ENCODE assay signal across 8 cellular contexts in genomic region chr5:77087484-77088291, GRCh38. TPM values are rescaled to one million over a fixed set of nuclear protein-coding genes. Genes with fewer than 3 reads are reported as not detected.
A peak's percentile ranks its signal among the peaks of the same experiment; 100 is the strongest.
DNase-seq lines count a peak whose midpoint lies in the region; ATAC-seq and TF ChIP-seq lines count a peak whose summit lies in the region.

No MANE protein-coding gene starts in this region.

- H2AFZ ChIP-seq in H9 (ENCODE audit: low read length) = peak overlapping the region; percentile 24

- H3K9ac ChIP-seq in H9 (ENCODE audit: extremely low read depth, insufficient read length, low read length) = peak overlapping the region; percentile 79

- no peak overlapping the region for H3K27ac ChIP-seq in H9 (ENCODE audit: insufficient read length, low read depth, low read length)

- peaks cover 8 to 14% of the 10 kb centered on the region in 2 experiments for H3K9me3 Mint-ChIP-seq in H9
- no peaks in the 10 kb centered on the region for H3K9me3 Mint-ChIP-seq in activated CD4-positive, alpha-beta memory T cell treated with anti-CD3 and anti-CD28 coated beads for 36 hours

- CTCF ChIA-PET in activated CD4-positive, alpha-beta memory T cell treated with anti-CD3 and anti-CD28 coated beads for 36 hours (lab: Charles Lee) = interaction anchor here (1.6 to 3.1 kb wide), 2 partner anchors 10 to 55 kb away, joined by 3 to 38 read pairs; no protein-coding TSS in a partner anchor

- no peak overlapping the region for H3T11ph ChIP-seq in H9 (ENCODE audit: low read length)

- H3K4me1 ChIP-seq in BE2C (no peaks in the 10 kb centered on the region), H9 (ENCODE audit: insufficient read depth, low read length) (peaks cover 5% of the 10 kb centered on the region; the same call in 1 of the 2 replicates)

- peak overlapping the region; percentile 39; the same call in 1 of the 2 replicates for H3K4ac ChIP-seq in H9 (ENCODE audit: low read depth, low read length)

- H2AK5ac ChIP-seq in H9 (ENCODE audit: insufficient read length, low read length) = no peak overlapping the region

- H2BK15ac ChIP-seq in H9 (ENCODE audit: low read depth, low read length) = no peak overlapping the region

- H3K9me3 ChIP-seq in BE2C = no peaks in the 10 kb centered on the region
- H3K9me3 ChIP-seq in H9 (ENCODE audit: control insufficient read depth, low read depth, low read length) = no peaks in the 10 kb centered on the region

- no peak overlapping the region for H4K8ac ChIP-seq in H9 (replicated peaks; ENCODE audit: insufficient read length, low read depth, low read length)

- H2BK5ac ChIP-seq in H9 (ENCODE audit: insufficient read length, low read length) = no peak overlapping the region

- H3K36me3 Mint-ChIP-seq in H9 (ENCODE audit: insufficient read depth in 1 of 3, low read depth in 3 of 3) = peaks cover 17 to 39% (median 30%) of the 10 kb centered on the region in 3 experiments
- no peaks in the 10 kb centered on the region for H3K36me3 Mint-ChIP-seq in activated CD4-positive, alpha-beta memory T cell treated with anti-CD3 and anti-CD28 coated beads for 36 hours

- WGBS in H9 (ENCODE audit: extremely low coverage, insufficient read length, low lambda C conversion rate) = no CpG with 5 or more reads among the region's 18 CpGs

- DNase-seq in BE2C = no peak
- peak; percentile 36 for DNase-seq in H9
- DNase-seq in activated CD4-positive, alpha-beta memory T cell treated with anti-CD3 and anti-CD28 coated beads for 36 hours = no peak
- peak; percentile 75 for DNase-seq in globus pallidus (ENCODE audit: low spot score)
- peak in 31 of 56 donors; percentile 11 to 83 (median 44) for DNase-seq in nucleus accumbens (lab: John Stamatoyannopoulos, UW)
- DNase-seq in mesenteric fat pad (ENCODE audit: low spot score) = no peak
- DNase-seq in DMS153 (lab: John Stamatoyannopoulos, UW) = no peak

- H3K4me3 Mint-ChIP-seq in H9 = peak overlapping the region; percentile 95
- H3K4me3 Mint-ChIP-seq in activated CD4-positive, alpha-beta memory T cell treated with anti-CD3 and anti-CD28 coated beads for 36 hours = peak overlapping the region; percentile 80

- peak overlapping the region; percentile 89 for H3K4me3 ChIP-seq in BE2C (ENCODE audit: low read depth, low read length)

- H3K23ac ChIP-seq in H9 (ENCODE audit: insufficient read length, low read depth, low read length) = no peak overlapping the region

- peak overlapping the region; percentile 91 for H3K4me2 ChIP-seq in H9 (ENCODE audit: insufficient read depth, insufficient read length, low read length)

- intact Hi-C loops in activated CD4-positive, alpha-beta memory T cell treated with anti-CD3 and anti-CD28 coated beads for 36 hours (cut with micrococcal nuclease) = loop anchor here (2.0 kb wide), 1 partner anchor 57 kb away; the partner anchor contains the start of gene AGGF1

- no peak overlapping the region for H2BK120ac ChIP-seq in H9 (ENCODE audit: low read depth, low read length, poor library complexity, severe bottlenecking)

- no peak overlapping the region for H3K56ac ChIP-seq in H9 (ENCODE audit: insufficient read length, low read depth, low read length)

- H4K91ac ChIP-seq in H9 (ENCODE audit: insufficient read length, low read depth, low read length) = peak overlapping the region; percentile 26

- H3K27me3 Mint-ChIP-seq in H9 (ENCODE audit: low read depth) = no peaks in the 10 kb centered on the region; the same call in 1 of the 2 replicates
- peaks cover 4% of the 10 kb centered on the region for H3K27me3 Mint-ChIP-seq in activated CD4-positive, alpha-beta memory T cell treated with anti-CD3 and anti-CD28 coated beads for 36 hours

- no peaks in the 10 kb centered on the region for H3K79me1 ChIP-seq in H9 (ENCODE audit: insufficient read depth, low read depth, low read length, poor library complexity, severe bottlenecking)

- no peaks in the 10 kb centered on the region for H4K20me1 ChIP-seq in H9 (ENCODE audit: control insufficient read depth, insufficient read depth, insufficient read length)

- POLR2A ChIA-PET in activated CD4-positive, alpha-beta memory T cell treated with anti-CD3 and anti-CD28 coated beads for 36 hours (lab: Charles Lee) = interaction anchor here (0.9 to 1.4 kb wide), 2 partner anchors 10 to 58 kb away, joined by 3 to 4 read pairs; partner anchors contain the start of gene AGGF1

- H4K5ac ChIP-seq in H9 (ENCODE audit: insufficient read length, low read depth, low read length) = peak overlapping the region; percentile 57

- H3K23me2 ChIP-seq in H9 (ENCODE audit: insufficient read length, low read depth, low read length, poor library complexity, severe bottlenecking) = peaks cover 10% of the 10 kb centered on the region

- no peak for TF ChIP-seq CTCF in BE2C (IDR thresholded peaks at IDR 0.05; ENCODE audit: low read depth, low read length)
- no peak for TF ChIP-seq CTCF in H9 (conservative IDR thresholded peaks at IDR 0.05)

- H3K27me3 ChIP-seq in BE2C (no peaks in the 10 kb centered on the region), H9 (ENCODE audit: insufficient read depth, low read length) (no peaks in the 10 kb centered on the region)

- H3K14ac ChIP-seq in H9 (ENCODE audit: insufficient read depth, low read length) = peak overlapping the region; percentile 93

- H3K18ac ChIP-seq in H9 (ENCODE audit: insufficient read length, low read depth, low read length) = peak overlapping the region; percentile 91

- H3K27ac Mint-ChIP-seq in H9 = peak overlapping the region; percentile 88 to 98 (median 95)
- no peak overlapping the region for H3K27ac Mint-ChIP-seq in activated CD4-positive, alpha-beta memory T cell treated with anti-CD3 and anti-CD28 coated beads for 36 hours

- H2BK20ac ChIP-seq in H9 (ENCODE audit: low read depth, low read length, poor library complexity, severe bottlenecking) = no peak overlapping the region

- H3K79me2 ChIP-seq in H9 (ENCODE audit: insufficient read depth, low read length) = no peaks in the 10 kb centered on the region

- no peaks in the 10 kb centered on the region for H3K36me3 ChIP-seq in BE2C

- ATAC-seq in HG02973 (IDR thresholded peaks at IDR 0.05; ENCODE audit: unreplicated experiment) = no peak

- peaks cover 16 to 24% of the 10 kb centered on the region in 2 experiments for H3K4me1 Mint-ChIP-seq in H9
- H3K4me1 Mint-ChIP-seq in activated CD4-positive, alpha-beta memory T cell treated with anti-CD3 and anti-CD28 coated beads for 36 hours (ENCODE audit: low read depth) = peaks cover 13% of the 10 kb centered on the region

- no peak overlapping the region for H2BK12ac ChIP-seq in H9 (ENCODE audit: insufficient read length, low read depth, low read length)

RNA-seq across cellular contexts. Expression of gene ZBED3, which starts 0.6 kb away (rescaled TPM):
- polyA plus RNA-seq in BE2C (2012; ENCODE audit: insufficient read depth, insufficient read length, low read depth) = 10.6 TPM
- total RNA-seq in H9 (2021) = 7.6 and 7.8 TPM in 2 replicates
- total RNA-seq in activated CD4-positive, alpha-beta memory T cell treated with anti-CD3 and anti-CD28 coated beads for 36 hours = 1 to 10 TPM in 1 of 2 experiments, under 1 TPM in 1; 0.61 to 1.2 TPM
- 21.6 TPM for total RNA-seq in mesenteric fat pad

RNA-seq across cellular contexts. Expression of gene AGGF1, which starts 57.5 kb away (rescaled TPM):
- polyA plus RNA-seq in BE2C (2012; ENCODE audit: insufficient read depth, insufficient read length, low read depth) = 29.7 TPM
- 13.6 and 14.8 TPM in 2 replicates for total RNA-seq in H9 (2021)
- total RNA-seq in activated CD4-positive, alpha-beta memory T cell treated with anti-CD3 and anti-CD28 coated beads for 36 hours = 10 to 100 TPM; 26.5 to 27.6 TPM
- total RNA-seq in mesenteric fat pad = 21.7 TPM

Comparison
In these comparisons a context has a peak if more than half of its experiments do, and no peak if none do; other contexts are left out.
1. DNase-seq: peak in H9 (single experiment), globus pallidus (single experiment) and nucleus accumbens (31 of 56); none in BE2C (single experiment), activated CD4-positive, alpha-beta memory T cell treated with anti-CD3 and anti-CD28 coated beads for 36 hours (single experiment), mesenteric fat pad (single experiment) and DMS153 (single experiment).